In the genomic region with DNA sequence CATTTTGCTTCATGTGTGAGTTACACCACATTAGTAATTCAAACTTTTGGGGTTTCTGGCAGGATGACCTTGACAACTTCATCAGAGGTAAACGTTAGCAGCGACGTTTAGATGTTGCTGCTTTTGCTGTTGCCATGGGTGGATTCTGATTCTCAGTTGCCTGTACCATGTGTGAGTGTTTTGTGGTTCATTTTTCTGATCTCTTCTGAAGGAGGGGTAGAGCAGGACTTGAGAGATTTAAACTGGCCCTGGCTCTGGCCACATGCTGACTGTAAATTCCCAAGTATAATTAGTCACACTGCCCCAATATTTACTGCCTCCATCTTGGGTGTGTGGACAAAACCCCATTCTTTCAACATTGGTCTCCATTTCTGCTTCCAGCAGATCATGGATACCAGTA, we compare ENCODE assay signal across 17 cellular contexts.
A peak's percentile ranks its signal among the peaks of the same experiment; 100 is the strongest.
DNase-seq lines count a peak whose midpoint lies in the region; ATAC-seq and TF ChIP-seq lines count a peak whose summit lies in the region.
"Had no signal": no experiment of that assay in that cellular context is flagged by ENCODE, and none has a peak within 500 bp of the region (broad histone marks: within the 10 kb centered on the region; RNA-seq: fewer than 3 reads in every experiment).

No MANE protein-coding gene starts in this region.

- no peak overlapping the region for H3K4me3 ChIP-seq in BLaER1 treated with 17β-estradiol and CSF1 and Interleukin-3, amounts not matched to agents 10 nM and 100 nM
- H3K4me3 ChIP-seq in IMR-90 (ENCODE audit: insufficient read depth, low read depth, low read length) (no peak overlapping the region), gastrocnemius medialis (no peak overlapping the region), adrenal gland (no peak overlapping the region)
- H3K4me3 ChIP-seq: lung had no signal

- peaks cover 53 to 83% of the 10 kb centered on the region in 2 experiments for H3K79me1 ChIP-seq in IMR-90 (ENCODE audit: low read depth in 1 of 2, low read length in 2 of 2)

- H2BK5ac ChIP-seq in IMR-90 (ENCODE audit: low read depth, low read length, poor library complexity, severe bottlenecking) = no peak overlapping the region

- 0 out of 2 replicates have a peak overlapping the region, but pooled peaks have one; percentile 8 for H4K91ac ChIP-seq in IMR-90 (ENCODE audit: insufficient read depth, low read depth, low read length)

- H4K5ac ChIP-seq in IMR-90 (ENCODE audit: low read depth, low read length) = no peak overlapping the region; the same call in 1 of the 2 replicates

- peak overlapping the region; percentile 11; the same call in 1 of the 2 replicates for H3K18ac ChIP-seq in IMR-90 (ENCODE audit: low read depth, low read length)

- peaks cover 18% of the 10 kb centered on the region for H3K36me3 Mint-ChIP-seq in endothelial cell (ENCODE audit: low read depth, unreplicated experiment)

- POLR2A ChIA-PET in IMR-90 (lab: Charles Lee; ENCODE audit: unreplicated experiment) = no interaction called here

- peak overlapping the region; percentile 93; the same call in 1 of the 2 replicates for H2BK120ac ChIP-seq in IMR-90 (ENCODE audit: low read depth, low read length)

- H3K36me3 ChIP-seq in BLaER1 treated with 17β-estradiol and CSF1 and Interleukin-3, amounts not matched to agents 10 nM and 100 nM = peaks cover 33 to 99% (median 61%) of the 10 kb centered on the region in 11 experiments; a peak in 21 of 22 replicates
- peaks cover 5% of the 10 kb centered on the region for H3K36me3 ChIP-seq in IMR-90 (ENCODE audit: control insufficient read depth, insufficient read depth, low read length)
- no peaks in the 10 kb centered on the region for H3K36me3 ChIP-seq in gastrocnemius medialis
- H3K36me3 ChIP-seq in adrenal gland (replicated peaks in 1 of 2) = peaks cover 0 to 5% of the 10 kb centered on the region in 2 donors

- H3K4ac ChIP-seq in IMR-90 (ENCODE audit: low read depth, low read length) = no peak overlapping the region; the same call in 1 of the 2 replicates

- no peaks in the 10 kb centered on the region for H3K9me3 Mint-ChIP-seq in endothelial cell (ENCODE audit: unreplicated experiment)
- H3K9me3 Mint-ChIP-seq: HFFc6 had no signal

- no peak overlapping the region for H2AK9ac ChIP-seq in IMR-90 (replicated peaks; ENCODE audit: low read depth, low read length, poor library complexity)

- H3K4me3 Mint-ChIP-seq in endothelial cell (ENCODE audit: unreplicated experiment) = no peak overlapping the region
- H3K4me3 Mint-ChIP-seq: activated CD4-positive, alpha-beta T cell treated with anti-CD3 and anti-CD28 coated beads for 36 hours; activated naive CD8-positive, alpha-beta T cell; HFFc6 had no signal

- H3K27ac ChIP-seq in BLaER1 treated with 17β-estradiol and CSF1 and Interleukin-3, amounts not matched to agents 10 nM and 100 nM = peak overlapping the region in 10 of 11 experiments; percentile 66 to 86 (median 78); a peak in 17 of 22 replicates
- H3K27ac ChIP-seq in IMR-90 (ENCODE audit: insufficient read depth, low read length) = no peak overlapping the region
- H3K27ac ChIP-seq in gastrocnemius medialis = peak overlapping the region in 3 of 4 donors; percentile 58 to 73 (median 64)
- peak overlapping the region in 1 of 5 donors; percentile 30 for H3K27ac ChIP-seq in adrenal gland
- H3K27ac ChIP-seq: neutrophil had no signal

- dilution Hi-C loops in IMR-90 (cut with HindIII; ENCODE audit: low sequenced_read_pairs, unreplicated experiment) = no loop called here

- H4K8ac ChIP-seq in IMR-90 (ENCODE audit: low read depth in 2 of 2, low read length in 2 of 2) = peak overlapping the region; percentile 25 to 92; a peak in 2 of 4 replicates

- DNase-seq in IMR-90 = no peak
- DNase-seq in endothelial cell (ENCODE audit: low spot score) = no peak
- no peak for DNase-seq in gastrocnemius medialis
- DNase-seq in adrenal gland = no peak
- no peak for DNase-seq in activated CD4-positive, alpha-beta T cell treated with anti-CD3 and anti-CD28 coated beads, Interleukin-2, amount 50 U/mL, for 48 hours
- no peak for DNase-seq in GDM1 (lab: John Stamatoyannopoulos, UW)
- no peak for DNase-seq in NCI-H2107 treated with DMSO at 0.1 percent for 48 hours (lab: John Stamatoyannopoulos, UW; ENCODE audit: unreplicated experiment)
- DNase-seq: HFFc6; NCI-H1092; NCI-H2171 treated with DMSO at 0.1 percent for 48 hours; stimulated activated CD4-positive, alpha-beta T cell treated with anti-CD3 and anti-CD28 coated beads, Interleukin-4, amount 100 ng/mL, for 4 hours; T-helper 9 cell had no signal

- H3K4me1 ChIP-seq in BLaER1 treated with 17β-estradiol and CSF1 and Interleukin-3, amounts not matched to agents 10 nM and 100 nM = peaks cover 54 to 100% (median 88%) of the 10 kb centered on the region in 10 experiments
- peaks cover 40% of the 10 kb centered on the region for H3K4me1 ChIP-seq in IMR-90 (ENCODE audit: control insufficient read depth, insufficient read depth, low read length)
- peaks cover 35 to 51% of the 10 kb centered on the region in 2 donors for H3K4me1 ChIP-seq in gastrocnemius medialis
- H3K4me1 ChIP-seq in adrenal gland (replicated peaks in 1 of 2) = peaks cover 20 to 39% of the 10 kb centered on the region in 2 donors

- peak overlapping the region in 7 of 11 experiments; percentile 61 to 95 (median 80); a peak in 12 of 22 replicates for H3K4me2 ChIP-seq in BLaER1 treated with 17β-estradiol and CSF1 and Interleukin-3, amounts not matched to agents 10 nM and 100 nM
- no peak overlapping the region for H3K4me2 ChIP-seq in IMR-90 (ENCODE audit: low read depth, low read length)

- TF ChIP-seq RAD21 in IMR-90 (IDR thresholded peaks at IDR 0.05; ENCODE audit: low read length) = no peak

- WGBS in IMR-90 (ENCODE audit: extremely low coverage in 2 of 2, insufficient read length in 1 of 2), 2 experiments = no CpG with 5 or more reads among the region's 3 CpGs
- 68 to 87% (median 75%) methylated on average over 3 of the region's 3 CpGs for WGBS in adrenal gland, 4 donors

- H3K23ac ChIP-seq in IMR-90 (ENCODE audit: low read depth, low read length) = no peak overlapping the region

- H2BK20ac ChIP-seq in IMR-90 (ENCODE audit: low read depth, low read length) = peak overlapping the region; percentile 27; the same call in 1 of the 2 replicates

- H2AFZ ChIP-seq in IMR-90 (replicated peaks; ENCODE audit: low read length, poor library complexity) = no peak overlapping the region

- peak overlapping the region; percentile 88; the same call in 1 of the 3 replicates for H2BK15ac ChIP-seq in IMR-90 (ENCODE audit: low read depth, low read length)

- peak overlapping the region; percentile 51 for H2AK5ac ChIP-seq in IMR-90 (ENCODE audit: low read depth, low read length)

- peaks cover 0 to 3% (median 0%) of the 10 kb centered on the region in 11 experiments; a peak in 1 of 22 replicates for H3K9me3 ChIP-seq in BLaER1 treated with 17β-estradiol and CSF1 and Interleukin-3, amounts not matched to agents 10 nM and 100 nM (replicated peaks in 1 of 11)
- no peaks in the 10 kb centered on the region for H3K9me3 ChIP-seq in IMR-90 (ENCODE audit: control insufficient read depth, insufficient read depth, low read length)
- no peaks in the 10 kb centered on the region for H3K9me3 ChIP-seq in gastrocnemius medialis
- no peaks in the 10 kb centered on the region for H3K9me3 ChIP-seq in adrenal gland (replicated peaks in 1 of 3)
- H3K9me3 ChIP-seq: neutrophil had no signal

- TF ChIP-seq POLR2A in IMR-90 (IDR thresholded peaks at IDR 0.05; ENCODE audit: low read depth, low read length) (no peak), gastrocnemius medialis (IDR thresholded peaks at IDR 0.05) (no peak), adrenal gland (IDR thresholded peaks at IDR 0.05) (no peak)

- ATAC-seq in IMR-90 (ENCODE audit: low read depth) (no peak), gastrocnemius medialis (no peak)
- ATAC-seq: activated CD4-positive, alpha-beta T cell treated with anti-CD3 and anti-CD28 coated beads for 36 hours had no signal

- BruUV-seq in IMR-90 (replicated peaks; lab: Mats Ljungman, UMichigan) = no TSS peak

- H3K56ac ChIP-seq in IMR-90 (ENCODE audit: extremely low read depth, insufficient read depth, low read length) = no peak overlapping the region

- CTCF ChIA-PET in IMR-90 (lab: Yijun Ruan, JAX) = no interaction called here

- no peaks in the 10 kb centered on the region for H3K27me3 ChIP-seq in BLaER1 treated with 17β-estradiol and CSF1 and Interleukin-3, amounts not matched to agents 10 nM and 100 nM
- H3K27me3 ChIP-seq in IMR-90 (ENCODE audit: control insufficient read depth, insufficient read depth, low read length) (no peaks in the 10 kb centered on the region), gastrocnemius medialis (no peaks in the 10 kb centered on the region), adrenal gland (no peaks in the 10 kb centered on the region)
- H3K27me3 ChIP-seq: neutrophil had no signal

- H3K27me3 Mint-ChIP-seq in endothelial cell (ENCODE audit: unreplicated experiment) = peaks cover 2% of the 10 kb centered on the region
- H3K27me3 Mint-ChIP-seq: activated CD4-positive, alpha-beta T cell treated with anti-CD3 and anti-CD28 coated beads for 36 hours; activated naive CD8-positive, alpha-beta T cell had no signal

- H3K9ac ChIP-seq in BLaER1 treated with 17β-estradiol and CSF1 and Interleukin-3, amounts not matched to agents 10 nM and 100 nM = no peak overlapping the region
- H3K9ac ChIP-seq in IMR-90 (ENCODE audit: low read depth, low read length) = no peak overlapping the region

- intact Hi-C loops in IMR-90 (cut with micrococcal nuclease) (loop anchor here (2.0 to 10.0 kb wide), 2 partner anchors 41 to 275 kb away; no protein-coding TSS in a partner anchor), gastrocnemius medialis (cut with DNase I; ENCODE audit: low total_unique reads) (loop anchor here (2.0 to 5.0 kb wide), 2 partner anchors 19 to 37 kb away; no protein-coding TSS in a partner anchor), adrenal gland (cut with DNase I) (no loop called here)

- no peaks in the 10 kb centered on the region for H4K20me1 ChIP-seq in BLaER1 treated with 17β-estradiol and CSF1 and Interleukin-3, amounts not matched to agents 10 nM and 100 nM
- no peaks in the 10 kb centered on the region for H4K20me1 ChIP-seq in IMR-90 (ENCODE audit: insufficient read depth, low read length)

- H3K27ac Mint-ChIP-seq in endothelial cell (ENCODE audit: unreplicated experiment) = peak overlapping the region; percentile 84
- H3K27ac Mint-ChIP-seq: activated naive CD8-positive, alpha-beta T cell; HFFc6 had no signal

- no peak for TF ChIP-seq CTCF in IMR-90 (conservative IDR thresholded peaks at IDR 0.05; ENCODE audit: low read depth, low read length)
- no peak for TF ChIP-seq CTCF in endothelial cell (IDR thresholded peaks at IDR 0.05; ENCODE audit: unreplicated experiment)
- no peak for TF ChIP-seq CTCF in gastrocnemius medialis (IDR thresholded peaks at IDR 0.05 in 4 of 5, conservative IDR thresholded peaks at IDR 0.05 in 1 of 5)
- no peak for TF ChIP-seq CTCF in adrenal gland (IDR thresholded peaks at IDR 0.05)

- peaks cover 77% of the 10 kb centered on the region for H3K4me1 Mint-ChIP-seq in endothelial cell (ENCODE audit: unreplicated experiment)

- H3K14ac ChIP-seq in IMR-90 (replicated peaks; ENCODE audit: low read depth, low read length) = 0 out of 2 replicates have a peak overlapping the region, but pooled peaks have one; percentile 2

- in situ Hi-C loops in IMR-90 (cut with MboI; ENCODE audit: low sequenced_read_pairs) (no loop called here), gastrocnemius medialis (cut with MboI; ENCODE audit: low sequenced_read_pairs in 4 of 4) (no loop called here)

- H3K9me1 ChIP-seq in IMR-90 (ENCODE audit: insufficient read depth, low read length) = peaks cover 26% of the 10 kb centered on the region

Comparison
In these comparisons a context has a peak if more than half of its experiments do, and no peak if none do; other contexts are left out.
1. intact Hi-C loops: an anchor here in IMR-90 (2.0 to 10.0 kb wide) and gastrocnemius medialis (2.0 to 5.0 kb wide); none called in adrenal gland.